Comparison of ENCODE assay signal across 1 cellular context in the genomic region with DNA sequence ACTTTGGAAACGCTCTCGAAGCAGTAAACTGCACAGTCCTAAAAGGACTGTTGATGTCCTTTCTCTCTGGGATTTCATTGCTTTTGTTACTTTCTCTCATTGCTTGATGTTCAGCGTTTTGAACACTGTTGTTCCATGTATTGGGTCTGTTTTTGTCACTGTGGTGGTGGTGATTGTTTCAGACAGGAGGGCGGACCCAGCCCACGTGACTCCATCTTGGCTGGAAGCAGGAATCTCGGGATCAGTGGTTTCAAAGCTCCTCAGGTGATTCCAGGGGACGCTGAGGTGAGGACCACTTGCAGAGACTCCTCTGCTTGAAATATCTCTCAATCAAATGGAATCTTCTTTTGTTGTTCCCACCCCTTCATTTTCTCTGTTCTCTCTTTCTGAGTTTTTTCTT.
TF ChIP-seq lines count a peak whose summit lies in the region.

No MANE protein-coding gene starts in this region.

TF ChIP-seq in IMR-90, 13 proteins besides CTCF, POLR2A, EP300 and RAD21 (continued from another document):
- TF ChIP-seq ELK1 (IDR thresholded peaks at IDR 0.05; ENCODE audit: borderline replicate concordance, low read depth, low read length) (no peak), FOS (IDR thresholded peaks at IDR 0.05; ENCODE audit: low read depth, low read length) (no peak), NFE2L2 (IDR thresholded peaks at IDR 0.05; ENCODE audit: low read depth, low read length) (no peak), RFX5 (IDR thresholded peaks at IDR 0.05; ENCODE audit: low read depth, low read length) (no peak), BHLHE40 (IDR thresholded peaks at IDR 0.05; ENCODE audit: low read depth, low read length) (no peak), MAZ (IDR thresholded peaks at IDR 0.05; ENCODE audit: borderline replicate concordance, low read depth, low read length) (no peak), MXI1 (IDR thresholded peaks at IDR 0.05; ENCODE audit: borderline replicate concordance, low read depth, low read length) (no peak)
- TF ChIP-seq, protein P1, sequence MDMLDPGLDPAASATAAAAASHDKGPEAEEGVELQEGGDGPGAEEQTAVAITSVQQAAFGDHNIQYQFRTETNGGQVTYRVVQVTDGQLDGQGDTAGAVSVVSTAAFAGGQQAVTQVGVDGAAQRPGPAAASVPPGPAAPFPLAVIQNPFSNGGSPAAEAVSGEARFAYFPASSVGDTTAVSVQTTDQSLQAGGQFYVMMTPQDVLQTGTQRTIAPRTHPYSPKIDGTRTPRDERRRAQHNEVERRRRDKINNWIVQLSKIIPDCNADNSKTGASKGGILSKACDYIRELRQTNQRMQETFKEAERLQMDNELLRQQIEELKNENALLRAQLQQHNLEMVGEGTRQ (IDR thresholded peaks at IDR 0.05; ENCODE audit: low read depth, low read length) = no peak
